Comparison of ENCODE assay signal across 8 cellular contexts in the genomic region with DNA sequence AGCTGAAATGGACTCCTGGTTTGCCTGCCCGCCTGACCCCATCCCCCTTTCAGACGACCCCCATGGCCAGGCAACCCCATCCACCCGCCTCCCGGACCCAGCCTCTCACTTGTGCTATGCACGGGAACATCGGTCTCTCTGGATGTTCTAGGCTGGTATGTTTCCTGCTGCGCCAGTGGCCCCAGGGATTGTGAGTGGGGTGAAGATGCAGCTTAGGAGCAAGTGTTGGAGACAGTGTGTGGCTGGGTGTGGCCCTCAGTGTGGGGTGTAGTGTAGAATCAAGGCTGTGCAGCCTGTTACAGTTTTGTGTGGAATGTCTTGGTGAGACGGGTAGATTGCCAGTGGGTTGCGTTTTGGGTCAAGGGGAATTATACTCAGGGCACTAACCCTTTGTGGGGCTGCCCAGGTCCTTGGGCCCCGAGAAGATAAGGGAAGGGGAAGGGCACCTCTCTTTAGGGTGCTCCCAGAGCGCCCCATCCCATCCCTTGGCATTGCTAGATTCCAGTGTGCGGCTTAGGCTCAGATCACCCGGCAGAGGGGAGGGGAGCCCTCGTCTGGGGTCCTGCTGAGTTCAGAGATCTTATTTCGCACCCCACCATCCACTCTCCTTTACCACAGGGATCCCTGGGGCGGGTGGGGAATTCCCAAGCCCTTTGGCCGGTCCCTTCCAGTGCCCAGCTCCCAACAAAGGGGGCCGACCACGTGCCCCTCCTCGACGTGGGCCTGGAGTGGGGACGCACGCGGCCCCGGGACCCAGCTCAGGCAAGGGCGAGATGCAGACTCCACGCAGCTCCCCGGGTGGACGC. TPM values are rescaled to one million over a fixed set of nuclear protein-coding genes. Genes with fewer than 3 reads are reported as not detected.
DNase-seq lines count a peak whose midpoint lies in the region; ATAC-seq, FAIRE-seq and TF ChIP-seq lines count a peak whose summit lies in the region.

No MANE protein-coding gene starts in this region.

- H3K27ac ChIP-seq in astrocyte (ENCODE audit: low read depth, low read length) (peak overlapping the region; percentile 92), right lobe of liver (peak overlapping the region in 2 of 3 donors; percentile 97 to 99), tibial nerve (peak overlapping the region; percentile 93 to 99 (median 98))

- no peak for ATAC-seq in activated T-cell treated with anti-CD3 and anti-CD28 coated beads, Interleukin-2, amount 50 U/mL, for 72 hours (replicated peaks in 1 of 2)
- no peak for ATAC-seq in right lobe of liver

- no peak for DNase-seq in activated T-cell treated with anti-CD3 and anti-CD28 coated beads, Interleukin-2, amount 50 U/mL, for 72 hours
- DNase-seq in activated T-cell treated with anti-CD3 and anti-CD28 coated beads for 4 hours (no peak), astrocyte (ENCODE audit: low read depth) (no peak), right lobe of liver (no peak), tibial nerve (ENCODE audit: low spot score in 2 of 2) (no peak), NOMO-1 treated with DMSO at 0.1 percent for 48 hours (lab: John Stamatoyannopoulos, UW; ENCODE audit: unreplicated experiment) (no peak), COLO829 (ENCODE audit: low spot score) (no peak), NCI-H2081 treated with DMSO at 0.1 percent for 48 hours (lab: John Stamatoyannopoulos, UW) (no peak)

- H3K79me2 ChIP-seq in astrocyte (ENCODE audit: insufficient read depth, low read length), result peaks cover 32% of the 10 kb centered on the region

- H2AFZ ChIP-seq in astrocyte (ENCODE audit: low read depth, low read length), result peak overlapping the region; percentile 9

- no peaks in the 10 kb centered on the region for H3K36me3 Mint-ChIP-seq in activated T-cell treated with anti-CD3 and anti-CD28 coated beads, Interleukin-2, amount 50 U/mL, for 72 hours (ENCODE audit: insufficient read depth in 2 of 2)
- peaks cover 2% of the 10 kb centered on the region for H3K36me3 Mint-ChIP-seq in astrocyte (ENCODE audit: low read depth, unreplicated experiment)

- peak overlapping the region; percentile 89 for H3K4me3 ChIP-seq in astrocyte (ENCODE audit: insufficient read depth, low read depth, low read length)
- peak overlapping the region; percentile 55 to 99 (median 82) for H3K4me3 ChIP-seq in right lobe of liver
- peak overlapping the region; percentile 74 to 92 (median 86) for H3K4me3 ChIP-seq in tibial nerve

- H3K27ac Mint-ChIP-seq in activated T-cell treated with anti-CD3 and anti-CD28 coated beads, Interleukin-2, amount 50 U/mL, for 72 hours, result no peak overlapping the region
- peak overlapping the region; percentile 94 for H3K27ac Mint-ChIP-seq in astrocyte (ENCODE audit: unreplicated experiment)

- no peak for TF ChIP-seq POLR2A in right lobe of liver (IDR thresholded peaks at IDR 0.05)
- no peak for TF ChIP-seq POLR2A in tibial nerve (IDR thresholded peaks at IDR 0.05)

- H4K20me1 ChIP-seq in astrocyte (ENCODE audit: insufficient read depth, low read length), result peaks cover 15% of the 10 kb centered on the region

- H3K36me3 ChIP-seq in astrocyte (ENCODE audit: insufficient read depth, low read length) (no peaks in the 10 kb centered on the region), right lobe of liver (no peaks in the 10 kb centered on the region), tibial nerve (no peaks in the 10 kb centered on the region)

- intact Hi-C loops in right lobe of liver (cut with DNase I), result loop anchor here (5.0 to 10.0 kb wide), 3 partner anchors 36 to 431 kb away; no protein-coding TSS in a partner anchor

- no peaks in the 10 kb centered on the region for H3K9me3 ChIP-seq in astrocyte (ENCODE audit: insufficient read depth, low read depth, low read length)
- H3K9me3 ChIP-seq in right lobe of liver, result no peaks in the 10 kb centered on the region
- H3K9me3 ChIP-seq in tibial nerve, result no peaks in the 10 kb centered on the region

- H3K9me3 Mint-ChIP-seq in activated T-cell treated with anti-CD3 and anti-CD28 coated beads, Interleukin-2, amount 50 U/mL, for 72 hours, result no peaks in the 10 kb centered on the region
- no peaks in the 10 kb centered on the region for H3K9me3 Mint-ChIP-seq in astrocyte (ENCODE audit: unreplicated experiment)

- H3K4me1 ChIP-seq in astrocyte (ENCODE audit: insufficient read depth, low read length) (peaks cover 42% of the 10 kb centered on the region), right lobe of liver (peaks cover 0 to 11% (median 0%) of the 10 kb centered on the region in 4 donors), tibial nerve (peaks cover 0 to 31% (median 19%) of the 10 kb centered on the region in 4 donors)

- TF ChIP-seq CTCF in astrocyte (IDR thresholded peaks at IDR 0.05; ENCODE audit: insufficient read depth, low read depth, low read length), result no peak
- TF ChIP-seq CTCF in right lobe of liver (IDR thresholded peaks at IDR 0.05), result no peak
- no peak for TF ChIP-seq CTCF in tibial nerve (IDR thresholded peaks at IDR 0.05)

- no peak for FAIRE-seq in astrocyte (lab: Jason Lieb, UNC)

- H3K27me3 ChIP-seq in astrocyte (ENCODE audit: insufficient read depth, low read length), result no peaks in the 10 kb centered on the region
- H3K27me3 ChIP-seq in right lobe of liver, result no peaks in the 10 kb centered on the region
- no peaks in the 10 kb centered on the region for H3K27me3 ChIP-seq in tibial nerve

- H3K4me2 ChIP-seq in astrocyte (ENCODE audit: low read length), result peak overlapping the region; percentile 89

- H3K4me1 Mint-ChIP-seq in activated T-cell treated with anti-CD3 and anti-CD28 coated beads, Interleukin-2, amount 50 U/mL, for 72 hours (ENCODE audit: low read depth), result peaks cover 13% of the 10 kb centered on the region
- H3K4me1 Mint-ChIP-seq in astrocyte (ENCODE audit: low read depth, unreplicated experiment), result peaks cover 21% of the 10 kb centered on the region

- no peak for TF ChIP-seq EP300 in tibial nerve (IDR thresholded peaks at IDR 0.05)

- H3K4me3 Mint-ChIP-seq in activated T-cell treated with anti-CD3 and anti-CD28 coated beads, Interleukin-2, amount 50 U/mL, for 72 hours, result peak overlapping the region; percentile 90 to 91
- peak overlapping the region; percentile 68 for H3K4me3 Mint-ChIP-seq in astrocyte (ENCODE audit: unreplicated experiment)

- WGBS in right lobe of liver (ENCODE audit: insufficient coverage, low coverage, low lambda C conversion rate, missing lambda C conversion rate), result 36% methylated on average over 8 of the region's 29 CpGs
- 23 to 31% methylated on average over 18 to 26 of the region's 29 CpGs for WGBS in tibial nerve, 2 donors

- peaks cover 19% of the 10 kb centered on the region for H3K27me3 Mint-ChIP-seq in activated T-cell treated with anti-CD3 and anti-CD28 coated beads, Interleukin-2, amount 50 U/mL, for 72 hours (ENCODE audit: low read depth)
- H3K27me3 Mint-ChIP-seq in astrocyte (ENCODE audit: low read depth, unreplicated experiment), result no peaks in the 10 kb centered on the region

- H3K9ac ChIP-seq in astrocyte (ENCODE audit: low read length), result peak overlapping the region; percentile 96

RNA-seq across cellular contexts. Expression of gene IER5L, which starts 4.6 kb away (rescaled TPM):
- total RNA-seq in activated T-cell treated with anti-CD3 and anti-CD28 coated beads, Interleukin-2, amount 50 U/mL, for 72 hours, result 1 to 10 TPM; 4.2 to 4.6 TPM
- total RNA-seq in astrocyte, result 47.0 and 55.0 TPM in 2 replicates
- total RNA-seq in right lobe of liver, result 10 to 100 TPM in 3 of 6 experiments, 1 to 10 TPM in 3; 2.7 to 19.8 (median 7.8) TPM
- 10 to 100 TPM; 13.0 to 31.5 (median 25.3) TPM for total RNA-seq in tibial nerve
